In the genomic region with DNA sequence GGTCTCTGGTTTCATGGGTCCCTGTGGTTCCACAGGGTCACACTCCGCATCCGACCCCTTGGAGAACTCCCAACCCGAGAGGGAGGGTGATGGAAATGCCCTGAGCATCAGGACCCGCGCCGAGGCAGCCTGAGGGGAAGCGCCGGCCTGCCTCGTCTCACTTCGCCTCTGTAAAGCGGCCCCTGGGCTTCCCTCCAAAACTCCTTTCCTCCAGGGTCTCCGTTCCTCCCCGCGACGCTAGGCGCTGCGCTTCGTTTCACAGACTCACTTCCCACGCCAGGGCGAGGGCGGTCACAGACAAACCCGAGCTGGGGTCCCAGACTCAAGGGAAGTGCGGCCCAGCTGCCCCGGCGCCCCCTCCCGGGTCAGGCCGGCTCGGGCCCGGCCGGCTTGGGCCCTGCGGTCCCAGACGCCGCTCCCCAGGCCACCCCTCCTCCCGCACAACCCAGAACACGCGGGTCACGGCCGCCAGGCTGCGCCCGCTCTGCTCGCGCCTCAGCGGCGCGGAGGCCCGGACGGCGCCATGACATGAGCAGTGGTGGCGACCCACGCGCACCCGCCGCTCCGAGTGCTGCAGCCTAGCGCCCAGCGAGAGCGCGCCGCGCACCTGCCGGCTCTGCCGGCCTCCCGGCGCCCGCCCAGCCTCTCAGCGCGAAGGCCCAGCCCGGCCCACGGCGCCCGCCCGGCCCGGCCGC, we compare ENCODE assay signal across 7 cellular contexts. TPM values are rescaled to one million over a fixed set of nuclear protein-coding genes. Genes with fewer than 3 reads are reported as not detected.
DNase-seq lines count a peak whose midpoint lies in the region; ATAC-seq and TF ChIP-seq lines count a peak whose summit lies in the region.

No MANE protein-coding gene starts in this region.

- peaks cover 0 to 18% (median 11%) of the 10 kb centered on the region in 4 donors for H3K4me1 ChIP-seq in tibial nerve

- H3K9me3 ChIP-seq in tibial nerve, result no peaks in the 10 kb centered on the region

- peak overlapping the region; percentile 84 for H3K27ac Mint-ChIP-seq in activated T-helper 17 cell treated with anti-CD3 and anti-CD28 coated beads, Interleukin-2, amount 50 U/mL, for 72 hours
- no peak overlapping the region for H3K27ac Mint-ChIP-seq in glutamatergic neuron (ENCODE audit: unreplicated experiment)

- 1 to 4% methylated on average over 23 to 44 of the region's 74 CpGs for WGBS in tibial nerve, 2 donors

- H3K36me3 ChIP-seq in tibial nerve, result no peaks in the 10 kb centered on the region

- peak overlapping the region; percentile 35 to 67 (median 52) for H3K4me3 ChIP-seq in tibial nerve

- no peak for TF ChIP-seq POLR2A in tibial nerve (IDR thresholded peaks at IDR 0.05)

- H3K4me1 Mint-ChIP-seq in activated T-helper 17 cell treated with anti-CD3 and anti-CD28 coated beads, Interleukin-2, amount 50 U/mL, for 72 hours, result peaks cover 33% of the 10 kb centered on the region
- H3K4me1 Mint-ChIP-seq in glutamatergic neuron (ENCODE audit: low read depth, unreplicated experiment), result no peaks in the 10 kb centered on the region

- no peak for TF ChIP-seq EP300 in tibial nerve (IDR thresholded peaks at IDR 0.05)

- peaks cover 51% of the 10 kb centered on the region for H3K36me3 Mint-ChIP-seq in activated T-helper 17 cell treated with anti-CD3 and anti-CD28 coated beads, Interleukin-2, amount 50 U/mL, for 72 hours (ENCODE audit: low read depth)
- H3K36me3 Mint-ChIP-seq in glutamatergic neuron (ENCODE audit: unreplicated experiment), result no peaks in the 10 kb centered on the region

- H3K27me3 Mint-ChIP-seq in activated T-helper 17 cell treated with anti-CD3 and anti-CD28 coated beads, Interleukin-2, amount 50 U/mL, for 72 hours, result no peaks in the 10 kb centered on the region
- H3K27me3 Mint-ChIP-seq in glutamatergic neuron (ENCODE audit: unreplicated experiment), result peaks cover 10% of the 10 kb centered on the region

- peak overlapping the region in 2 of 4 donors; percentile 65 to 80 for H3K27ac ChIP-seq in tibial nerve

- ATAC-seq in GM19023 (IDR thresholded peaks at IDR 0.05; ENCODE audit: unreplicated experiment), result peak; percentile 46
- ATAC-seq in HG02938 (IDR thresholded peaks at IDR 0.05; ENCODE audit: unreplicated experiment), result peak; percentile 46
- peak; percentile 63 for ATAC-seq in activated T-helper 17 cell treated with anti-CD3 and anti-CD28 coated beads, Interleukin-2, amount 50 U/mL, for 72 hours (replicated peaks)
- peak; percentile 67 for ATAC-seq in omental fat pad (ENCODE audit: low FRiP score)

- H3K9me3 Mint-ChIP-seq in activated T-helper 17 cell treated with anti-CD3 and anti-CD28 coated beads, Interleukin-2, amount 50 U/mL, for 72 hours, result no peaks in the 10 kb centered on the region
- H3K9me3 Mint-ChIP-seq in glutamatergic neuron (ENCODE audit: unreplicated experiment), result peaks cover 4% of the 10 kb centered on the region

- peaks cover 0 to 7% of the 10 kb centered on the region in 2 donors for H3K27me3 ChIP-seq in tibial nerve

- H3K4me3 Mint-ChIP-seq in activated T-helper 17 cell treated with anti-CD3 and anti-CD28 coated beads, Interleukin-2, amount 50 U/mL, for 72 hours, result peak overlapping the region; percentile 81
- peak overlapping the region; percentile 61 for H3K4me3 Mint-ChIP-seq in glutamatergic neuron (ENCODE audit: unreplicated experiment)

- TF ChIP-seq CTCF in glutamatergic neuron (IDR thresholded peaks at IDR 0.05; ENCODE audit: partially characterized antibody, unreplicated experiment), result no peak
- TF ChIP-seq CTCF in omental fat pad (IDR thresholded peaks at IDR 0.05), result no peak
- TF ChIP-seq CTCF in tibial nerve (IDR thresholded peaks at IDR 0.05), result no peak

- DNase-seq in NCI-H748 (lab: John Stamatoyannopoulos, UW; ENCODE audit: unreplicated experiment) (peak; percentile 53), glutamatergic neuron (peak; percentile 53), omental fat pad (ENCODE audit: low spot score) (no peak), tibial nerve (ENCODE audit: low spot score in 2 of 2) (no peak)

RNA-seq across cellular contexts. Expression of gene NUP210, which starts 0.6 kb away (rescaled TPM):
- 100 to 1,000 TPM in 1 of 2 donors, 10 to 100 TPM in 1; 86.9 to 146 TPM for total RNA-seq in activated T-helper 17 cell treated with anti-CD3 and anti-CD28 coated beads, Interleukin-2, amount 50 U/mL, for 72 hours
- total RNA-seq in glutamatergic neuron (ENCODE audit: unreplicated experiment), result 2.4 TPM
- total RNA-seq in omental fat pad, result 1 to 10 TPM; 3.2 to 9.1 (median 4.1) TPM
- 1 to 10 TPM; 1.3 to 9.3 (median 2.0) TPM for total RNA-seq in tibial nerve

Comparison
In these comparisons a context has a peak if more than half of its experiments do, and no peak if none do; other contexts are left out.
1. DNase-seq: peak in NCI-H748 (single experiment) and glutamatergic neuron (single experiment); none in omental fat pad (single experiment) and tibial nerve (0 of 2).
2. RNA of gene NUP210, which starts 0.6 kb away (total RNA-seq): 86.9 to 146 TPM in activated T-helper 17 cell treated with anti-CD3 and anti-CD28 coated beads, Interleukin-2, amount 50 U/mL, for 72 hours; 3.2 to 9.1 TPM in omental fat pad, 2.4 TPM in glutamatergic neuron (single experiment) and 1.3 to 9.3 TPM in tibial nerve; every median in the first group is over 4 times any median in the second.
3. Peak in every context shown above with its lines, with median percentiles within 50 percentile points of each other: ATAC-seq.